ENCODE assay signal across 8 cellular contexts in the genomic region with DNA sequence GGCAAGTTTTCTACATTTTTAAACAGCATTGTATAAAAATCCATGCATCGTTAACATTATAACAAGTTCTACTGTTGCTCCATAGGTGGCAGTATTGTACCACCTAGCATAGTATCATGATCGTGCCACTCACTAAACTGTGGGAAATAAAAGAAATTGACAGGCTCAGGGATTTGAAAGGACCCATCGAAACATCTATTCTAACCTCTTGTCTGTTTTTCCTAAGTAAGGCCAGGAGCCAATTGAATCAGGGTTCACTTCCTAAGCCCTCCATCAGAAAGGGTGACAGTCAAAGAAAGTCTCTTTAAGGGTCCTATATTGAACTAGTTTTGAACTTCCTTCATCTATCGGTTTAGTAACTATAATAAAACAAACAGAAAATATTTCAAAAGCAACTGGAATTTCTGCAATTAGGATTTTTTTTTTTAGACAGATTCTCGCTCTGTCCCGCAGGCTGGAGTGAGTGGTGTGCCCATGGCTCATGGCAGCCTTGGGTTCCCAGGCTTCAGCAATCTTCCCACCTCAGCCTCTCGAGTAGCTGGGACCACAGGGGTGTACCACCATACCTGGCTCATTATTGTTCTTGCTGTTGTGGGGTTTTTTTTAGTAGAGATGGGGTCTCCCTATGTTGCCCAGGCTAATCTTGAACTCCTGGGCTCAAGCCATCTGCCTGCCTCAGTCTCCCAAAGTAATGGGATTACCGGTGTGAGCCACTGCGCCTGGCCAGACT. TPM values are rescaled to one million over a fixed set of nuclear protein-coding genes. Genes with fewer than 3 reads are reported as not detected.
DNase-seq lines count a peak whose midpoint lies in the region; ATAC-seq and TF ChIP-seq lines count a peak whose summit lies in the region.

No MANE protein-coding gene starts in this region.

- no peak overlapping the region for H3K4me3 ChIP-seq in CD8-positive, alpha-beta T cell (ENCODE audit: low read depth, low read length)
- H3K4me3 ChIP-seq in kidney epithelial cell (ENCODE audit: low read depth, low read length) (no peak overlapping the region), thyroid gland (replicated peaks in 1 of 3) (no peak overlapping the region)

- in situ Hi-C loops in T47D (cut with HindIII; ENCODE audit: low pct_unique_long_range_greater_than_20kb, low sequenced_read_pairs), result no loop called here

- no peak overlapping the region for H3K27ac ChIP-seq in CD8-positive, alpha-beta T cell (ENCODE audit: low read depth, low read length)
- no peak overlapping the region for H3K27ac ChIP-seq in thyroid gland

- CTCF ChIA-PET in CD8-positive, alpha-beta T cell (lab: Charles Lee), result interaction anchor here (0.6 to 2.3 kb wide), 14 partner anchors 9 to 164 kb away, joined by 3 to 28 read pairs (median 4); partner anchors contain the start of genes HACD1 and ST8SIA6

- peak in 1 of 7 experiments; percentile 22 for DNase-seq in CD8-positive, alpha-beta T cell
- DNase-seq in NCI-H446 (lab: John Stamatoyannopoulos, UW), result peak; percentile 24 to 73
- peak; percentile 42 to 72 for DNase-seq in T47D (ENCODE audit: low read depth in 1 of 2, low spot score in 1 of 2)
- no peak for DNase-seq in kidney epithelial cell (ENCODE audit: low read depth)
- DNase-seq in thyroid gland, result no peak

- H3K9me3 ChIP-seq in CD8-positive, alpha-beta T cell (ENCODE audit: low read length), result no peaks in the 10 kb centered on the region
- H3K9me3 ChIP-seq in thyroid gland, result no peaks in the 10 kb centered on the region

- no peaks in the 10 kb centered on the region for H3K4me1 ChIP-seq in CD8-positive, alpha-beta T cell (ENCODE audit: insufficient read depth, low read length)
- H3K4me1 ChIP-seq in thyroid gland, result no peaks in the 10 kb centered on the region

- H3K36me3 ChIP-seq in CD8-positive, alpha-beta T cell (ENCODE audit: insufficient read depth, low read length), result no peaks in the 10 kb centered on the region
- no peaks in the 10 kb centered on the region for H3K36me3 ChIP-seq in kidney epithelial cell (ENCODE audit: control insufficient read depth, insufficient read depth, low read length)
- no peaks in the 10 kb centered on the region for H3K36me3 ChIP-seq in thyroid gland

- peaks cover 2% of the 10 kb centered on the region for H3K27me3 Mint-ChIP-seq in CD8-positive, alpha-beta T cell (ENCODE audit: low read depth)

- no peak overlapping the region for H3K27ac Mint-ChIP-seq in CD8-positive, alpha-beta T cell

- peak; percentile 97 for TF ChIP-seq CTCF in CD8-positive, alpha-beta T cell (IDR thresholded peaks at IDR 0.05)
- peak; percentile 68 for TF ChIP-seq CTCF in kidney epithelial cell (IDR thresholded peaks at IDR 0.05; ENCODE audit: insufficient read depth, low read length, poor library complexity, severe bottlenecking)
- peak; percentile 58 to 93 (median 87) for TF ChIP-seq CTCF in thyroid gland (IDR thresholded peaks at IDR 0.05)

- H3K27me3 ChIP-seq in CD8-positive, alpha-beta T cell (ENCODE audit: insufficient read depth, low read length), result no peaks in the 10 kb centered on the region
- H3K27me3 ChIP-seq in kidney epithelial cell (ENCODE audit: control insufficient read depth, insufficient read depth, low read length) (no peaks in the 10 kb centered on the region), thyroid gland (no peaks in the 10 kb centered on the region)

- H3K4me3 Mint-ChIP-seq in CD8-positive, alpha-beta T cell, result no peak overlapping the region

- WGBS in thyroid gland, 2 donors, result 59 to 61% methylated on average over 9 of the region's 9 CpGs

- peak; percentile 69 for ATAC-seq in CD8-positive, alpha-beta T cell
- ATAC-seq in GM18498 (IDR thresholded peaks at IDR 0.05; ENCODE audit: unreplicated experiment), result peak; percentile 83
- peak; percentile 86 for ATAC-seq in HG02981 (IDR thresholded peaks at IDR 0.05; ENCODE audit: unreplicated experiment)
- ATAC-seq in GM18505 (IDR thresholded peaks at IDR 0.05; ENCODE audit: unreplicated experiment), result no peak

- POLR2A ChIA-PET in CD8-positive, alpha-beta T cell (lab: Charles Lee), result no interaction called here

- peaks cover 2% of the 10 kb centered on the region for H3K4me1 Mint-ChIP-seq in CD8-positive, alpha-beta T cell (ENCODE audit: low read depth)

- no peaks in the 10 kb centered on the region for H3K9me3 Mint-ChIP-seq in CD8-positive, alpha-beta T cell

- TF ChIP-seq POLR2A in thyroid gland (IDR thresholded peaks at IDR 0.05) (no peak), GM18505 (IDR thresholded peaks at IDR 0.05; ENCODE audit: borderline replicate concordance, extremely low read depth, insufficient read depth, insufficient read length) (no peak)

- H3K36me3 Mint-ChIP-seq in CD8-positive, alpha-beta T cell, result no peaks in the 10 kb centered on the region

- intact Hi-C loops in CD8-positive, alpha-beta T cell (cut with DNase I, micrococcal nuclease), result loop anchor here (1.0 to 10.0 kb wide), 6 partner anchors 136 to 630 kb away; no protein-coding TSS in a partner anchor
- intact Hi-C loops in thyroid gland (cut with DNase I), result loop anchor here (5.0 to 10.0 kb wide), 3 partner anchors 135 to 627 kb away; no protein-coding TSS in a partner anchor

RNA-seq across cellular contexts. Expression of gene HACD1, which starts 9.4 kb away (rescaled TPM):
- total RNA-seq in CD8-positive, alpha-beta T cell, result not detected
- 16.6 and 20.8 TPM in 2 replicates for total RNA-seq in kidney epithelial cell
- 10 to 100 TPM in 2 of 4 donors, 1 to 10 TPM in 2; 8.9 to 19.2 (median 13.6) TPM for total RNA-seq in thyroid gland

RNA-seq across cellular contexts. Expression of gene STAM, which starts 36.2 kb away (rescaled TPM):
- 10 to 100 TPM; 44.0 to 47.9 TPM for total RNA-seq in CD8-positive, alpha-beta T cell
- total RNA-seq in kidney epithelial cell (29.6 and 35.3 TPM in 2 replicates), thyroid gland (10 to 100 TPM; 19.4 to 23.6 (median 21.8) TPM)

Comparison
In these comparisons a context has a peak if more than half of its experiments do, and no peak if none do; other contexts are left out.
1. DNase-seq: peak in NCI-H446 (2 of 2) and T47D (2 of 2); none in kidney epithelial cell (single experiment) and thyroid gland (0 of 2).
2. RNA of gene HACD1, which starts 9.4 kb away (total RNA-seq): 8.9 to 19.2 TPM in thyroid gland and 16.6 to 20.8 TPM in kidney epithelial cell; not detected in CD8-positive, alpha-beta T cell; every median in the first group is over 4 times any median in the second.
3. Peak in every context shown above with its lines, with median percentiles within 50 percentile points of each other: CTCF ChIP-seq.